ENCODE assay signal across 30 cellular contexts in genomic region chr6:165744515-165745228, GRCh38.
DNase-seq lines count a peak whose midpoint lies in the region; ATAC-seq and TF ChIP-seq lines count a peak whose summit lies in the region.
"Had no signal": no experiment of that assay in that cellular context is flagged by ENCODE, and none has a peak within 500 bp of the region (broad histone marks: within the 10 kb centered on the region; RNA-seq: fewer than 3 reads in every experiment).

No MANE protein-coding gene starts in this region.

- no peak for TF ChIP-seq CTCF in IMR-90 (conservative IDR thresholded peaks at IDR 0.05; ENCODE audit: low read depth, low read length)
- TF ChIP-seq CTCF in choroid plexus epithelial cell (conservative IDR thresholded peaks at IDR 0.05; ENCODE audit: low read depth, low read length): no peak
- TF ChIP-seq CTCF in GM23338 (conservative IDR thresholded peaks at IDR 0.05; ENCODE audit: low read depth in 2 of 2): no peak

- no TSS peak for BruUV-seq in IMR-90 (replicated peaks; lab: Mats Ljungman, UMichigan)

- no peak overlapping the region for H3K14ac ChIP-seq in IMR-90 (replicated peaks; ENCODE audit: low read depth, low read length)

- TF ChIP-seq POLR2A in IMR-90 (IDR thresholded peaks at IDR 0.05; ENCODE audit: low read depth, low read length): no peak

- H3K4me1 Mint-ChIP-seq in GM23338: no peaks in the 10 kb centered on the region

- H3K9me1 ChIP-seq in IMR-90 (ENCODE audit: insufficient read depth, low read length): no peaks in the 10 kb centered on the region

- H3K23ac ChIP-seq in IMR-90 (ENCODE audit: low read depth, low read length): no peak overlapping the region

- no peak overlapping the region for H2BK15ac ChIP-seq in IMR-90 (ENCODE audit: low read depth, low read length)

- in situ Hi-C loops in IMR-90 (cut with MboI; ENCODE audit: low sequenced_read_pairs): no loop called here

- H3K79me2 ChIP-seq in GM23338 (replicated peaks; ENCODE audit: insufficient read depth): no peaks in the 10 kb centered on the region

- H3K4me3 ChIP-seq in IMR-90 (ENCODE audit: insufficient read depth, low read depth, low read length) (no peak overlapping the region), choroid plexus epithelial cell (ENCODE audit: low read depth, low read length) (no peak overlapping the region), skeletal muscle cell (ENCODE audit: low read depth, low read length) (no peak overlapping the region), GM23338 (no peak overlapping the region)
- H3K4me3 ChIP-seq: esophagus squamous epithelium, MG63, Peyer's patch, psoas muscle, SJCRH30, skin epidermis, stomach, transverse colon had no signal

- peaks cover 3% of the 10 kb centered on the region for H3K27me3 Mint-ChIP-seq in GM23338 (ENCODE audit: insufficient read depth, low read depth, poor library complexity)

- H4K20me1 ChIP-seq in IMR-90 (ENCODE audit: insufficient read depth, low read length) (no peaks in the 10 kb centered on the region), GM23338 (replicated peaks; ENCODE audit: insufficient read depth) (no peaks in the 10 kb centered on the region)

- no peak overlapping the region for H3K9ac ChIP-seq in IMR-90 (ENCODE audit: low read depth, low read length)

- no peak overlapping the region for H2AK9ac ChIP-seq in IMR-90 (replicated peaks; ENCODE audit: low read depth, low read length, poor library complexity)

- no peak overlapping the region for H3K56ac ChIP-seq in IMR-90 (ENCODE audit: extremely low read depth, insufficient read depth, low read length)

- no peak overlapping the region for H2AFZ ChIP-seq in IMR-90 (replicated peaks; ENCODE audit: low read length, poor library complexity)
- H2AFZ ChIP-seq in GM23338: no peak overlapping the region

- peaks cover 4% of the 10 kb centered on the region; the same call in 1 of the 2 replicates for H3K4me1 ChIP-seq in IMR-90 (ENCODE audit: control insufficient read depth, insufficient read depth, low read length)
- H3K4me1 ChIP-seq in GM23338 (ENCODE audit: insufficient read depth): no peaks in the 10 kb centered on the region
- H3K4me1 ChIP-seq: Caco-2, esophagus squamous epithelium, Peyer's patch, psoas muscle, SJCRH30, stomach, transverse colon had no signal

- no peaks in the 10 kb centered on the region for H3K79me1 ChIP-seq in IMR-90 (ENCODE audit: low read depth in 1 of 2, low read length in 2 of 2)

- no peak overlapping the region for H3K4ac ChIP-seq in IMR-90 (ENCODE audit: low read depth, low read length)

- H3K36me3 ChIP-seq in IMR-90 (ENCODE audit: control insufficient read depth, insufficient read depth, low read length) (no peaks in the 10 kb centered on the region), GM23338 (ENCODE audit: insufficient read depth) (no peaks in the 10 kb centered on the region)
- H3K36me3 ChIP-seq: esophagus squamous epithelium, MG63, Peyer's patch, SJCRH30, stomach, transverse colon had no signal

- no peak overlapping the region for H2BK120ac ChIP-seq in IMR-90 (ENCODE audit: low read depth, low read length)

- dilution Hi-C loops in IMR-90 (cut with HindIII; ENCODE audit: low sequenced_read_pairs, unreplicated experiment): no loop called here

- H4K91ac ChIP-seq in IMR-90 (ENCODE audit: insufficient read depth, low read depth, low read length): no peak overlapping the region

- intact Hi-C loops in IMR-90 (cut with micrococcal nuclease): loop anchor here (5.0 kb wide), 1 partner anchor 363 kb away; no protein-coding TSS in a partner anchor

- no peaks in the 10 kb centered on the region; the same call in 2 of the 3 replicates for H3K36me3 Mint-ChIP-seq in GM23338 (ENCODE audit: low read depth)

- no CpG with 5 or more reads among the region's 1 CpG for WGBS in IMR-90 (ENCODE audit: extremely low coverage in 2 of 2, insufficient read length in 1 of 2), 2 experiments

- H3K4me2 ChIP-seq in IMR-90 (ENCODE audit: low read depth, low read length) (no peak overlapping the region; the same call in 1 of the 2 replicates), GM23338 (no peak overlapping the region)

- no peak overlapping the region for H2BK20ac ChIP-seq in IMR-90 (ENCODE audit: low read depth, low read length)

- H4K5ac ChIP-seq in IMR-90 (ENCODE audit: low read depth, low read length): no peak overlapping the region

- ATAC-seq in GM18519 (IDR thresholded peaks at IDR 0.05; ENCODE audit: low FRiP score, unreplicated experiment) (peak; percentile 83), IMR-90 (ENCODE audit: low read depth) (peak; percentile 60), GM23338 (no peak)
- ATAC-seq: activated CD8-positive, alpha-beta T cell treated with anti-CD3 and anti-CD28 coated beads, Interleukin-2, amount 10 ng/mL, durations not matched to agents 7 days and 5 days; activated naive CD4-positive, alpha-beta T cell treated with anti-CD3 and anti-CD28 coated beads, Interleukin-2, amount 50 U/mL, for 72 hours; left lobe of liver; psoas muscle had no signal

- H3K27ac ChIP-seq in IMR-90 (ENCODE audit: insufficient read depth, low read length): no peak overlapping the region
- H3K27ac ChIP-seq in GM23338 (ENCODE audit: low read depth): no peak overlapping the region
- H3K27ac ChIP-seq: C4-2B, esophagus squamous epithelium, Peyer's patch, psoas muscle, SJCRH30, stomach, transverse colon had no signal

- H3K18ac ChIP-seq in IMR-90 (ENCODE audit: low read depth, low read length): no peak overlapping the region

- peaks cover 5% of the 10 kb centered on the region; the same call in 1 of the 2 replicates for H3K9me2 ChIP-seq in GM23338 (ENCODE audit: insufficient read depth)

- no peaks in the 10 kb centered on the region for H3K9me3 ChIP-seq in IMR-90 (ENCODE audit: control insufficient read depth, insufficient read depth, low read length)
- H3K9me3 ChIP-seq: Caco-2, esophagus squamous epithelium, MG63, Peyer's patch, psoas muscle, SJCRH30, stomach, transverse colon had no signal

- H2AK5ac ChIP-seq in IMR-90 (ENCODE audit: low read depth, low read length): no peak overlapping the region

- no peak overlapping the region for H3K27ac Mint-ChIP-seq in GM23338
- H3K27ac Mint-ChIP-seq: activated CD8-positive, alpha-beta T cell treated with anti-CD3 and anti-CD28 coated beads, Interleukin-2, amount 10 ng/mL, durations not matched to agents 7 days and 5 days; activated naive CD4-positive, alpha-beta T cell treated with anti-CD3 and anti-CD28 coated beads, Interleukin-2, amount 50 U/mL, for 72 hours had no signal

- H2BK5ac ChIP-seq in IMR-90 (ENCODE audit: low read depth, low read length, poor library complexity, severe bottlenecking): no peak overlapping the region

- H3K27me3 ChIP-seq in IMR-90 (ENCODE audit: control insufficient read depth, insufficient read depth, low read length) (peaks cover 7% of the 10 kb centered on the region), GM23338 (ENCODE audit: insufficient read depth) (no peaks in the 10 kb centered on the region)
- H3K27me3 ChIP-seq: MG63, Peyer's patch, stomach, transverse colon had no signal

- CTCF ChIA-PET in IMR-90 (lab: Yijun Ruan, JAX): interaction anchor here (0.8 kb wide), 1 partner anchor 15 kb away, joined by 6 read pairs; no protein-coding TSS in a partner anchor

- no peak overlapping the region for H3K4me3 Mint-ChIP-seq in GM23338
- H3K4me3 Mint-ChIP-seq: activated CD8-positive, alpha-beta T cell treated with anti-CD3 and anti-CD28 coated beads, Interleukin-2, amount 10 ng/mL, durations not matched to agents 7 days and 5 days had no signal

- DNase-seq in IMR-90 (peak; percentile 41), choroid plexus epithelial cell (ENCODE audit: low read depth) (peak; percentile 62), skeletal muscle cell (ENCODE audit: low read depth) (peak; percentile 48), NCI-H2196 treated with DMSO at 0.1 percent for 48 hours (lab: John Stamatoyannopoulos, UW; ENCODE audit: unreplicated experiment) (no peak), GM23338 (ENCODE audit: low spot score) (no peak), mucosa of gallbladder (ENCODE audit: low spot score) (no peak)
- DNase-seq: activated CD4-positive, CD25-positive, alpha-beta regulatory T cell treated with anti-CD3 and anti-CD28 coated beads, Interleukin-2, amount 50 U/mL, for 72 hours; activated CD8-positive, alpha-beta T cell treated with anti-CD3 and anti-CD28 coated beads, Interleukin-2, amount 10 ng/mL, durations not matched to agents 7 days and 5 days; aorta; Caco-2; caudate nucleus; dermis blood vessel endothelial cell; DMS79 treated with DMSO at 0.1 percent for 48 hours; esophagus squamous epithelium; GOT3; KBM-7; MG63; NCI-H2029; NCI-H69; Peyer's patch; psoas muscle; SJCRH30; stimulated activated CD8-positive, alpha-beta memory T cell treated with anti-CD3 and anti-CD28 coated beads, Interleukin-4, amount 100 ng/mL, for 48 hours; stomach; transverse colon had no signal

- no peak for TF ChIP-seq RAD21 in IMR-90 (IDR thresholded peaks at IDR 0.05; ENCODE audit: low read length)

- POLR2A ChIA-PET in IMR-90 (lab: Charles Lee; ENCODE audit: unreplicated experiment): no interaction called here

- H4K8ac ChIP-seq in IMR-90 (ENCODE audit: low read depth in 2 of 2, low read length in 2 of 2): no peak overlapping the region

- H3K9me3 Mint-ChIP-seq in GM23338: peaks cover 4% of the 10 kb centered on the region; the same call in 1 of the 3 replicates

- H3F3A ChIP-seq in GM23338 (replicated peaks; ENCODE audit: low read depth): no peaks in the 10 kb centered on the region

TF ChIP-seq in IMR-90, 13 proteins besides CTCF, POLR2A, EP300 and RAD21:
- TF ChIP-seq CEBPB (IDR thresholded peaks at IDR 0.05; ENCODE audit: low read depth, low read length): no peak
- TF ChIP-seq MAFK (IDR thresholded peaks at IDR 0.05; ENCODE audit: low read depth, low read length): peak; percentile 88

TF ChIP-seq in GM23338, 12 proteins besides CTCF, POLR2A, EP300 and RAD21 (continues in another document):
- TF ChIP-seq JUNB (IDR thresholded peaks at IDR 0.05; ENCODE audit: unreplicated experiment) (no peak), ETS1 (IDR thresholded peaks at IDR 0.05) (no peak), EZH2phosphoT487 (IDR thresholded peaks at IDR 0.05; ENCODE audit: unreplicated experiment) (no peak), EZH2 (IDR thresholded peaks at IDR 0.05; ENCODE audit: low read depth, unreplicated experiment) (no peak), NANOG (IDR thresholded peaks at IDR 0.05; ENCODE audit: borderline replicate concordance) (no peak)

Comparison
In these comparisons a context has a peak if more than half of its experiments do, and no peak if none do; other contexts are left out.
1. DNase-seq: peak in IMR-90 (single experiment), choroid plexus epithelial cell (single experiment) and skeletal muscle cell (single experiment); none in NCI-H2196 treated with DMSO at 0.1 percent for 48 hours (single experiment), GM23338 (single experiment) and mucosa of gallbladder (single experiment).